1 cellular context compared by ENCODE assay signal in genomic region chr15:80934761-80935221, GRCh38.
TF ChIP-seq lines count a peak whose summit lies in the region.

No MANE protein-coding gene starts in this region.

TF ChIP-seq in A549, 52 proteins besides CTCF, POLR2A, EP300 and RAD21 (continued from another document):
- no peak for TF ChIP-seq REST (IDR thresholded peaks at IDR 0.05)
